ENCODE assay signal across 10 cellular contexts in genomic region chr2:21422050-21422449, GRCh38.
A peak's percentile ranks its signal among the peaks of the same experiment; 100 is the strongest.
DNase-seq lines count a peak whose midpoint lies in the region; ATAC-seq, FAIRE-seq and TF ChIP-seq lines count a peak whose summit lies in the region.
"Had no signal": no experiment of that assay in that cellular context is flagged by ENCODE, and none has a peak within 500 bp of the region (broad histone marks: within the 10 kb centered on the region; RNA-seq: fewer than 3 reads in every experiment).

No MANE protein-coding gene starts in this region.

- H3K27ac Mint-ChIP-seq in activated CD4-positive, alpha-beta T cell treated with anti-CD3 and anti-CD28 coated beads for 36 hours = no peak overlapping the region
- no peak overlapping the region for H3K27ac Mint-ChIP-seq in CD4-positive, alpha-beta memory T cell
- H3K27ac Mint-ChIP-seq in osteocyte (ENCODE audit: unreplicated experiment) = no peak overlapping the region
- H3K27ac Mint-ChIP-seq in immature natural killer cell = no peak overlapping the region

- no peaks in the 10 kb centered on the region for H3K27me3 ChIP-seq in CD4-positive, alpha-beta memory T cell (ENCODE audit: insufficient read depth, low read length)

- H3K9me3 Mint-ChIP-seq in activated CD4-positive, alpha-beta T cell treated with anti-CD3 and anti-CD28 coated beads for 36 hours (ENCODE audit: low read depth) = peaks cover 4% of the 10 kb centered on the region
- H3K9me3 Mint-ChIP-seq in CD4-positive, alpha-beta memory T cell = peaks cover 0 to 5% (median 2%) of the 10 kb centered on the region in 8 donors
- H3K9me3 Mint-ChIP-seq in osteocyte (ENCODE audit: unreplicated experiment) (peaks cover 17% of the 10 kb centered on the region), immature natural killer cell (peaks cover 1 to 21% (median 4%) of the 10 kb centered on the region in 6 donors)

- no peak for TF ChIP-seq CTCF in osteocyte (IDR thresholded peaks at IDR 0.05)

- H3K9me3 ChIP-seq in CD4-positive, alpha-beta memory T cell (ENCODE audit: control insufficient read depth in 1 of 2, low read length in 2 of 2) = no peaks in the 10 kb centered on the region

- DNase-seq in activated CD4-positive, alpha-beta T cell treated with anti-CD3 and anti-CD28 coated beads for 36 hours = peak; percentile 61
- DNase-seq in activated CD4-positive, alpha-beta T cell treated with anti-CD3 and anti-CD28 coated beads for 4 hours = no peak
- DNase-seq in H54 (ENCODE audit: insufficient read length, low spot score) (peak; percentile 31), NCI-H748 (lab: John Stamatoyannopoulos, UW; ENCODE audit: unreplicated experiment) (peak; percentile 76), erythroblast (lab: John Stamatoyannopoulos, UW) (peak; percentile 34 to 68), osteocyte (ENCODE audit: extremely low spot score, unreplicated experiment) (no peak), immature natural killer cell (no peak)
- no peak for DNase-seq in CD4-positive, alpha-beta memory T cell

- no peaks in the 10 kb centered on the region for H3K4me1 ChIP-seq in CD4-positive, alpha-beta memory T cell (ENCODE audit: insufficient read depth, low read length)

- H3K36me3 ChIP-seq in CD4-positive, alpha-beta memory T cell (ENCODE audit: insufficient read depth, low read length) = no peaks in the 10 kb centered on the region

- FAIRE-seq in H54 (lab: Jason Lieb, UNC) = no peak
- FAIRE-seq: G401.6 had no signal

- no peaks in the 10 kb centered on the region for H3K4me1 Mint-ChIP-seq in activated CD4-positive, alpha-beta T cell treated with anti-CD3 and anti-CD28 coated beads for 36 hours
- peaks cover 0 to 4% (median 0%) of the 10 kb centered on the region in 4 donors for H3K4me1 Mint-ChIP-seq in CD4-positive, alpha-beta memory T cell
- H3K4me1 Mint-ChIP-seq in osteocyte (ENCODE audit: unreplicated experiment) (no peaks in the 10 kb centered on the region), immature natural killer cell (peaks cover 0 to under 1% of the 10 kb centered on the region in 2 donors)

- intact Hi-C loops in activated CD4-positive, alpha-beta T cell treated with anti-CD3 and anti-CD28 coated beads for 36 hours (cut with DNase I, micrococcal nuclease) = no loop called here
- intact Hi-C loops in CD4-positive, alpha-beta memory T cell (cut with micrococcal nuclease) = no loop called here

- POLR2A ChIA-PET in activated CD4-positive, alpha-beta T cell treated with anti-CD3 and anti-CD28 coated beads for 36 hours (lab: Charles Lee) = no interaction called here
- POLR2A ChIA-PET in CD4-positive, alpha-beta memory T cell (lab: Charles Lee; ENCODE audit: partially characterized antibody) = no interaction called here

- no peak overlapping the region for H3K27ac ChIP-seq in CD4-positive, alpha-beta memory T cell (ENCODE audit: low read depth, low read length)

- no peak overlapping the region for H3K4me3 Mint-ChIP-seq in activated CD4-positive, alpha-beta T cell treated with anti-CD3 and anti-CD28 coated beads for 36 hours
- H3K4me3 Mint-ChIP-seq in CD4-positive, alpha-beta memory T cell = no peak overlapping the region
- H3K4me3 Mint-ChIP-seq in osteocyte (ENCODE audit: unreplicated experiment) = no peak overlapping the region
- no peak overlapping the region for H3K4me3 Mint-ChIP-seq in immature natural killer cell

- ATAC-seq in activated CD4-positive, alpha-beta T cell treated with anti-CD3 and anti-CD28 coated beads for 36 hours = no peak

- H3K4me3 ChIP-seq in CD4-positive, alpha-beta memory T cell (ENCODE audit: low read length in 2 of 2) = no peak overlapping the region
- H3K4me3 ChIP-seq: lung had no signal

- H3K27me3 Mint-ChIP-seq in activated CD4-positive, alpha-beta T cell treated with anti-CD3 and anti-CD28 coated beads for 36 hours = no peaks in the 10 kb centered on the region
- no peaks in the 10 kb centered on the region for H3K27me3 Mint-ChIP-seq in CD4-positive, alpha-beta memory T cell
- H3K27me3 Mint-ChIP-seq in osteocyte (ENCODE audit: unreplicated experiment) (no peaks in the 10 kb centered on the region), immature natural killer cell (ENCODE audit: low read depth in 3 of 3) (peaks cover 0 to 2% (median 0%) of the 10 kb centered on the region in 3 donors)

- CTCF ChIA-PET in activated CD4-positive, alpha-beta T cell treated with anti-CD3 and anti-CD28 coated beads for 36 hours (lab: Charles Lee) = no interaction called here
- CTCF ChIA-PET in CD4-positive, alpha-beta memory T cell (lab: Charles Lee; ENCODE audit: partially characterized antibody) = no interaction called here

- H3K36me3 Mint-ChIP-seq in activated CD4-positive, alpha-beta T cell treated with anti-CD3 and anti-CD28 coated beads for 36 hours (ENCODE audit: low read depth) = no peaks in the 10 kb centered on the region
- no peaks in the 10 kb centered on the region for H3K36me3 Mint-ChIP-seq in CD4-positive, alpha-beta memory T cell
- H3K36me3 Mint-ChIP-seq in osteocyte (ENCODE audit: unreplicated experiment) = no peaks in the 10 kb centered on the region
- H3K36me3 Mint-ChIP-seq in immature natural killer cell = no peaks in the 10 kb centered on the region

- no peak for TF ChIP-seq POLR2A in H54 (IDR thresholded peaks at IDR 0.05; ENCODE audit: low read depth, low read length)
- no peak for TF ChIP-seq POLR2A in erythroblast (IDR thresholded peaks at IDR 0.05; ENCODE audit: low read length)

Comparison
In these comparisons a context has a peak if more than half of its experiments do, and no peak if none do; other contexts are left out.
1. DNase-seq: peak in activated CD4-positive, alpha-beta T cell treated with anti-CD3 and anti-CD28 coated beads for 36 hours (single experiment), H54 (single experiment), NCI-H748 (single experiment) and erythroblast (2 of 2); none in activated CD4-positive, alpha-beta T cell treated with anti-CD3 and anti-CD28 coated beads for 4 hours (0 of 2), CD4-positive, alpha-beta memory T cell (0 of 5), osteocyte (single experiment) and immature natural killer cell (0 of 3).